8 cellular contexts compared by ENCODE assay signal in the genomic region with DNA sequence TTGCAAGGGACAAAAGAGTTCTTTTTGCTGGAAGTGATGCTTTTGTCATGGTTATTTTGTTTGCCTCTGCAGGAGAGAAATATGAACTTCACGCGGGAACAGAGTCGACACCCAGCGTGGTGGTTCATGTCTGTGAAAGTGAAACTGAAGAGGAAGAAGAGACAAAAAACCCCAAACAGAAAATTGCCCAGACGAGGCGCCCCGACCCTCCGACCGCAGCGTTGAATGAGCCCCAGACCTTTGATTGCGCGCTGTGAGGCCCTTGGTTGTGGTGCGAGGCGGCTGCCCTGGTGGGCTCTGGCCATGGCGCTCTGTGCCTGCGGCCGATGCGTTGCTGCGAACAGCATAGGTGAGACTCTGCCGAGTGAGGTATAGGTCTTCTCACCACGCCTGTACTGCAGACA. TPM values are rescaled to one million over a fixed set of nuclear protein-coding genes. Genes with fewer than 3 reads are reported as not detected.
A peak's percentile ranks its signal among the peaks of the same experiment; 100 is the strongest.
DNase-seq lines count a peak whose midpoint lies in the region; ATAC-seq and FAIRE-seq lines count a peak whose summit lies in the region.

No MANE protein-coding gene starts in this region.

- no peaks in the 10 kb centered on the region for H3K9me3 ChIP-seq in T-helper 17 cell (ENCODE audit: control insufficient read depth, low read length, poor library complexity, severe bottlenecking)

- peaks cover 35% of the 10 kb centered on the region for H3K4me1 Mint-ChIP-seq in T-helper 17 cell
- peaks cover 79% of the 10 kb centered on the region for H3K4me1 Mint-ChIP-seq in activated naive CD8-positive, alpha-beta T cell treated with anti-CD3 and anti-CD28 coated beads, Interleukin-2, amount 50 U/mL, for 24 hours

- ATAC-seq in T-helper 17 cell (peak; percentile 73), HG03520 (IDR thresholded peaks at IDR 0.05; ENCODE audit: unreplicated experiment) (no peak)
- peak; percentile 68 for ATAC-seq in activated naive CD8-positive, alpha-beta T cell treated with anti-CD3 and anti-CD28 coated beads, Interleukin-2, amount 50 U/mL, for 24 hours

- H3K36me3 Mint-ChIP-seq in T-helper 17 cell (ENCODE audit: low read depth) = peaks cover 2% of the 10 kb centered on the region
- peaks cover 51% of the 10 kb centered on the region for H3K36me3 Mint-ChIP-seq in activated naive CD8-positive, alpha-beta T cell treated with anti-CD3 and anti-CD28 coated beads, Interleukin-2, amount 50 U/mL, for 24 hours (ENCODE audit: low read depth)

- H3K9me3 Mint-ChIP-seq in activated naive CD8-positive, alpha-beta T cell treated with anti-CD3 and anti-CD28 coated beads, Interleukin-2, amount 50 U/mL, for 24 hours = no peaks in the 10 kb centered on the region

- H3K27me3 Mint-ChIP-seq in T-helper 17 cell = no peaks in the 10 kb centered on the region
- no peaks in the 10 kb centered on the region for H3K27me3 Mint-ChIP-seq in activated naive CD8-positive, alpha-beta T cell treated with anti-CD3 and anti-CD28 coated beads, Interleukin-2, amount 50 U/mL, for 24 hours

- peak; percentile 94 for FAIRE-seq in GM19239 (lab: Jason Lieb, UNC)

- peak overlapping the region; percentile 82 for H3K4me3 Mint-ChIP-seq in T-helper 17 cell
- H3K4me3 Mint-ChIP-seq in activated naive CD8-positive, alpha-beta T cell treated with anti-CD3 and anti-CD28 coated beads, Interleukin-2, amount 50 U/mL, for 24 hours = peak overlapping the region; percentile 78

- H3K27ac Mint-ChIP-seq in T-helper 17 cell = peak overlapping the region; percentile 98
- peak overlapping the region; percentile 98 for H3K27ac Mint-ChIP-seq in activated naive CD8-positive, alpha-beta T cell treated with anti-CD3 and anti-CD28 coated beads, Interleukin-2, amount 50 U/mL, for 24 hours

- DNase-seq in GM19239 (ENCODE audit: insufficient read length, low spot score) (no peak), T-helper 17 cell (peak; percentile 54 to 68 (median 61)), NCI-H1105 treated with DMSO at 0.1 percent for 48 hours (lab: John Stamatoyannopoulos, UW) (no peak), NCI-H1092 (lab: John Stamatoyannopoulos, UW) (no peak), EL (no peak)
- DNase-seq in activated naive CD8-positive, alpha-beta T cell treated with anti-CD3 and anti-CD28 coated beads, Interleukin-2, amount 50 U/mL, for 24 hours = peak; percentile 78
- peak; percentile 46 to 70 (median 61) for DNase-seq in stimulated activated CD4-positive, alpha-beta T cell treated with anti-CD3 and anti-CD28 coated beads, TNF-alpha, amount 100 ng/mL, for 24 hours (ENCODE audit: low read depth in 3 of 3)

RNA-seq across cellular contexts. Expression of gene NCMAP, which starts 20.9 kb away (rescaled TPM):
- not detected for total RNA-seq in T-helper 17 cell

RNA-seq across cellular contexts. Expression of gene RCAN3, which starts 32.4 kb away (rescaled TPM):
- total RNA-seq in T-helper 17 cell = 100 to 1,000 TPM; 152 to 160 TPM

Comparison
In these comparisons a context has a peak if more than half of its experiments do, and no peak if none do; other contexts are left out.
1. DNase-seq: peak in T-helper 17 cell (3 of 3), activated naive CD8-positive, alpha-beta T cell treated with anti-CD3 and anti-CD28 coated beads, Interleukin-2, amount 50 U/mL, for 24 hours (single experiment) and stimulated activated CD4-positive, alpha-beta T cell treated with anti-CD3 and anti-CD28 coated beads, TNF-alpha, amount 100 ng/mL, for 24 hours (3 of 3); none in GM19239 (single experiment), NCI-H1105 treated with DMSO at 0.1 percent for 48 hours (single experiment), NCI-H1092 (single experiment) and EL (single experiment).